1 cellular context compared by ENCODE assay signal in genomic region chr11:65275906-65276305, GRCh38.
TF ChIP-seq lines count a peak whose summit lies in the region.

No MANE protein-coding gene starts in this region.

TF ChIP-seq in IMR-90, 13 proteins besides CTCF, POLR2A, EP300 and RAD21:
- TF ChIP-seq NFE2L2 (IDR thresholded peaks at IDR 0.05; ENCODE audit: low read depth, low read length), result no peak
- no peak for TF ChIP-seq ELK1 (IDR thresholded peaks at IDR 0.05; ENCODE audit: borderline replicate concordance, low read depth, low read length)
- no peak for TF ChIP-seq MAFK (IDR thresholded peaks at IDR 0.05; ENCODE audit: low read depth, low read length)
- TF ChIP-seq FOS (IDR thresholded peaks at IDR 0.05; ENCODE audit: low read depth, low read length), result no peak
- TF ChIP-seq USF2 (IDR thresholded peaks at IDR 0.05; ENCODE audit: low read depth, low read length), result no peak
- TF ChIP-seq BHLHE40 (IDR thresholded peaks at IDR 0.05; ENCODE audit: low read depth, low read length), result no peak
- TF ChIP-seq RFX5 (IDR thresholded peaks at IDR 0.05; ENCODE audit: low read depth, low read length), result no peak
- TF ChIP-seq RCOR1 (IDR thresholded peaks at IDR 0.05; ENCODE audit: insufficient replicate concordance, low read length), result no peak
- no peak for TF ChIP-seq CHD1 (IDR thresholded peaks at IDR 0.05; ENCODE audit: low read depth, low read length)
